Comparison of ENCODE assay signal across 20 cellular contexts in the genomic region with DNA sequence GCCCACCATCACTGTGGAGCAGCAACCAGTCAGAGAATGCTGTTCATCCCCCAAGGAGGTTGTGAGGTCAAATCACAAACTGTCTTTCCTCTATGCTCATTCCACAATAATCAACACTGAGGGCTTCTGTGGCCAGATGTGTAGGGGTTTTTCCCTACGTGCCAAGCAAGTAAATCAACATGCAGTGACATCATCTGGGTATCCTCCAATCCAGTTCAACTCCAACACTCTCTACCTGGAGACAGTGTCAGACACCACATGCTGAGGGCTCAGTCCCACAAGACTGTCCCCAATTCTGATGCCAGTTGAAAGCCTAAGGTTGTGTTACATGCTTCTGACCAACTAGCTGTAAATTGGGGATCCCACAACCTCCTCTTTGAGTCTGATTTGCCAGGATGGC. TPM values are rescaled to one million over a fixed set of nuclear protein-coding genes. Genes with fewer than 3 reads are reported as not detected.
"Had no signal": no experiment of that assay in that cellular context is flagged by ENCODE, and none has a peak within 500 bp of the region (broad histone marks: within the 10 kb centered on the region; RNA-seq: fewer than 3 reads in every experiment).

No MANE protein-coding gene starts in this region.

- H3K27ac ChIP-seq: body of pancreas, heart right ventricle, lower lobe of right lung, spleen, upper lobe of left lung, WERI-Rb-1 had no signal

- H3K36me3 ChIP-seq: heart right ventricle, lower lobe of right lung, spleen, upper lobe of left lung, WERI-Rb-1 had no signal

- DNase-seq: activated CD4-positive, alpha-beta T cell treated with anti-CD3 and anti-CD28 coated beads for 1 hour; activated CD8-positive, alpha-beta memory T cell treated with anti-CD3 and anti-CD28 coated beads for 24 hours; activated CD8-positive, alpha-beta memory T cell treated with anti-CD3 and anti-CD28 coated beads, Interleukin-2, amount 50 U/mL, for 48 hours; activated gamma-delta T cell; amygdala; body of pancreas; central memory CD4-positive, alpha-beta T cell; heart right ventricle; left cardiac atrium; lower lobe of right lung; midbrain; nucleus accumbens; spleen; stimulated activated naive CD4-positive, alpha-beta T cell treated with Interleukin-2 at 50 U/mL for 16 hours; upper lobe of left lung; WERI-Rb-1 had no signal

- H3K4me3 ChIP-seq: body of pancreas, heart right ventricle, lower lobe of right lung, spleen, upper lobe of left lung had no signal

- ATAC-seq: body of pancreas, heart right ventricle, left cardiac atrium, lower lobe of right lung had no signal

- H3K4me3 Mint-ChIP-seq: activated naive CD4-positive, alpha-beta T cell treated with anti-CD3 and anti-CD28 coated beads, Interleukin-2, amount 50 U/mL, for 24 hours; nephron had no signal

- H3K4me1 ChIP-seq: body of pancreas, heart right ventricle, lower lobe of right lung, spleen, upper lobe of left lung had no signal

- H3K4me1 Mint-ChIP-seq: activated naive CD4-positive, alpha-beta T cell treated with anti-CD3 and anti-CD28 coated beads, Interleukin-2, amount 50 U/mL, for 24 hours; nephron had no signal

- H3K36me3 Mint-ChIP-seq: activated naive CD4-positive, alpha-beta T cell treated with anti-CD3 and anti-CD28 coated beads, Interleukin-2, amount 50 U/mL, for 24 hours had no signal

- H3K9me3 ChIP-seq: body of pancreas, lower lobe of right lung, upper lobe of left lung had no signal

- H3K27ac Mint-ChIP-seq: activated naive CD4-positive, alpha-beta T cell treated with anti-CD3 and anti-CD28 coated beads, Interleukin-2, amount 50 U/mL, for 24 hours; nephron had no signal

- H3K27me3 ChIP-seq: body of pancreas, heart right ventricle, spleen, upper lobe of left lung had no signal

RNA-seq across cellular contexts. Expression of gene DMRT1, which starts 57.3 kb away (rescaled TPM):
- total RNA-seq: body of pancreas; heart right ventricle; left cardiac atrium; lower lobe of right lung; spleen; T-helper 2 cell treated with Interferon-gamma antibody and Interleukin-4, amounts not matched to agents 100 ng/mL and 5 ng/mL, for 36 hours; upper lobe of left lung had no signal
- polyA plus RNA-seq: esophagus, heart right ventricle, spleen had no signal
